ENCODE assay signal across 7 cellular contexts in genomic region chr11:65576232-65576866, GRCh38. TPM values are rescaled to one million over a fixed set of nuclear protein-coding genes. Genes with fewer than 3 reads are reported as not detected.
DNase-seq lines count a peak whose midpoint lies in the region; ATAC-seq and TF ChIP-seq lines count a peak whose summit lies in the region.

No MANE protein-coding gene starts in this region.

- H4K8ac ChIP-seq in IMR-90 (ENCODE audit: low read depth in 2 of 2, low read length in 2 of 2): peak overlapping the region; percentile 74 to 76; a peak in 3 of 4 replicates

- peak overlapping the region; percentile 70 for H3K14ac ChIP-seq in IMR-90 (replicated peaks; ENCODE audit: low read depth, low read length)

- H3K18ac ChIP-seq in IMR-90 (ENCODE audit: low read depth, low read length): peak overlapping the region; percentile 16; the same call in 1 of the 2 replicates

- peak overlapping the region; percentile 86 for H2AFZ ChIP-seq in IMR-90 (replicated peaks; ENCODE audit: low read length, poor library complexity)

- H3K23ac ChIP-seq in IMR-90 (ENCODE audit: low read depth, low read length): peak overlapping the region; percentile 81

- H3K9ac ChIP-seq in IMR-90 (ENCODE audit: low read depth, low read length): peak overlapping the region; percentile 38

- H3K4me3 ChIP-seq in IMR-90 (ENCODE audit: insufficient read depth, low read depth, low read length): peak overlapping the region; percentile 85
- peak overlapping the region; percentile 39 for H3K4me3 ChIP-seq in kidney epithelial cell (ENCODE audit: low read depth, low read length)
- H3K4me3 ChIP-seq in testis: peak overlapping the region; percentile 66 to 71

- peaks cover 13% of the 10 kb centered on the region for H3K36me3 Mint-ChIP-seq in activated naive CD8-positive, alpha-beta T cell treated with anti-CD3 and anti-CD28 coated beads, Interleukin-2, amount 10 ng/mL, durations not matched to agents 7 days and 5 days

- no peaks in the 10 kb centered on the region for H3K27me3 Mint-ChIP-seq in activated naive CD8-positive, alpha-beta T cell treated with anti-CD3 and anti-CD28 coated beads, Interleukin-2, amount 10 ng/mL, durations not matched to agents 7 days and 5 days

- H2BK120ac ChIP-seq in IMR-90 (ENCODE audit: low read depth, low read length): peak overlapping the region; percentile 52

- intact Hi-C loops in IMR-90 (cut with micrococcal nuclease): loop anchor here (2.0 kb wide), 1 partner anchor 14 kb away; no protein-coding TSS in a partner anchor
- intact Hi-C loops in testis (cut with DNase I; ENCODE audit: low total_unique reads): no loop called here

- H3K27ac ChIP-seq in IMR-90 (ENCODE audit: insufficient read depth, low read length): peak overlapping the region; percentile 72
- H3K27ac ChIP-seq in testis: peak overlapping the region; percentile 79 to 92

- peaks cover 24 to 63% of the 10 kb centered on the region in 2 experiments for H3K79me1 ChIP-seq in IMR-90 (ENCODE audit: low read depth in 1 of 2, low read length in 2 of 2)

- peak overlapping the region; percentile 83 for H4K91ac ChIP-seq in IMR-90 (ENCODE audit: insufficient read depth, low read depth, low read length)

- no peak for TF ChIP-seq RAD21 in IMR-90 (IDR thresholded peaks at IDR 0.05; ENCODE audit: low read length)

- WGBS in IMR-90 (ENCODE audit: extremely low coverage in 2 of 2, insufficient read length in 1 of 2), 2 experiments: 13% methylated on average over 13 of the region's 26 CpGs; no CpG with 5 or more reads in 1 of the 2 experiments
- 4 to 5% methylated on average over 10 to 26 of the region's 26 CpGs for WGBS in testis, 2 donors

- TF ChIP-seq CTCF in IMR-90 (conservative IDR thresholded peaks at IDR 0.05; ENCODE audit: low read depth, low read length) (no peak), kidney epithelial cell (IDR thresholded peaks at IDR 0.05; ENCODE audit: insufficient read depth, low read length, poor library complexity, severe bottlenecking) (no peak), testis (IDR thresholded peaks at IDR 0.05) (no peak)

- dilution Hi-C loops in IMR-90 (cut with HindIII; ENCODE audit: low sequenced_read_pairs, unreplicated experiment): no loop called here

- H3K4me3 Mint-ChIP-seq in activated naive CD8-positive, alpha-beta T cell treated with anti-CD3 and anti-CD28 coated beads, Interleukin-2, amount 10 ng/mL, durations not matched to agents 7 days and 5 days: peak overlapping the region; percentile 88

- BruUV-seq in IMR-90 (replicated peaks; lab: Mats Ljungman, UMichigan): no TSS peak

- ATAC-seq in IMR-90 (ENCODE audit: low read depth) (no peak), HG03571 (IDR thresholded peaks at IDR 0.05; ENCODE audit: unreplicated experiment) (no peak)
- ATAC-seq in activated naive CD8-positive, alpha-beta T cell treated with anti-CD3 and anti-CD28 coated beads, Interleukin-2, amount 10 ng/mL, durations not matched to agents 7 days and 5 days (ENCODE audit: low read depth): no peak

- H3K36me3 ChIP-seq in IMR-90 (ENCODE audit: control insufficient read depth, insufficient read depth, low read length) (peaks cover 21% of the 10 kb centered on the region; the same call in 1 of the 2 replicates), kidney epithelial cell (ENCODE audit: control insufficient read depth, insufficient read depth, low read length) (peaks cover 1% of the 10 kb centered on the region), testis (ENCODE audit: low read depth, missing control alignments) (no peaks in the 10 kb centered on the region)

- no peak overlapping the region for H2BK20ac ChIP-seq in IMR-90 (ENCODE audit: low read depth, low read length)

- H2BK5ac ChIP-seq in IMR-90 (ENCODE audit: low read depth, low read length, poor library complexity, severe bottlenecking): peak overlapping the region; percentile 69

- peak overlapping the region; percentile 78 for H3K27ac Mint-ChIP-seq in activated naive CD8-positive, alpha-beta T cell treated with anti-CD3 and anti-CD28 coated beads, Interleukin-2, amount 10 ng/mL, durations not matched to agents 7 days and 5 days

- peak overlapping the region; percentile 75 for H3K4ac ChIP-seq in IMR-90 (ENCODE audit: low read depth, low read length)

- no peaks in the 10 kb centered on the region for H3K9me3 Mint-ChIP-seq in activated naive CD8-positive, alpha-beta T cell treated with anti-CD3 and anti-CD28 coated beads, Interleukin-2, amount 10 ng/mL, durations not matched to agents 7 days and 5 days

- H3K4me1 ChIP-seq in IMR-90 (ENCODE audit: control insufficient read depth, insufficient read depth, low read length) (peaks cover 33% of the 10 kb centered on the region), testis (peaks cover 48% of the 10 kb centered on the region)

- H3K9me1 ChIP-seq in IMR-90 (ENCODE audit: insufficient read depth, low read length): peaks cover 8% of the 10 kb centered on the region

- DNase-seq in IMR-90 (no peak), kidney epithelial cell (ENCODE audit: low read depth) (no peak), testis (no peak), GM03348 (ENCODE audit: low spot score) (no peak), DMS53 (lab: John Stamatoyannopoulos, UW) (no peak)
- DNase-seq in activated naive CD8-positive, alpha-beta T cell treated with anti-CD3 and anti-CD28 coated beads, Interleukin-2, amount 10 ng/mL, durations not matched to agents 7 days and 5 days: no peak

- CTCF ChIA-PET in IMR-90 (lab: Yijun Ruan, JAX): no interaction called here

- POLR2A ChIA-PET in IMR-90 (lab: Charles Lee; ENCODE audit: unreplicated experiment): no interaction called here
- POLR2A ChIA-PET in activated naive CD8-positive, alpha-beta T cell treated with anti-CD3 and anti-CD28 coated beads, Interleukin-2, amount 10 ng/mL, durations not matched to agents 7 days and 5 days (lab: Charles Lee): interaction anchor here (0.8 to 4.9 kb wide), 12 partner anchors 7 to 69 kb away, joined by 3 to 107 read pairs (median 5); partner anchors contain the start of gene PCNX3

- H3K4me1 Mint-ChIP-seq in activated naive CD8-positive, alpha-beta T cell treated with anti-CD3 and anti-CD28 coated beads, Interleukin-2, amount 10 ng/mL, durations not matched to agents 7 days and 5 days: peaks cover 42% of the 10 kb centered on the region

- peak overlapping the region; percentile 69 for H3K4me2 ChIP-seq in IMR-90 (ENCODE audit: low read depth, low read length)

- peaks cover 31% of the 10 kb centered on the region for H4K20me1 ChIP-seq in IMR-90 (ENCODE audit: insufficient read depth, low read length)

- in situ Hi-C loops in IMR-90 (cut with MboI; ENCODE audit: low sequenced_read_pairs): no loop called here

- no peaks in the 10 kb centered on the region for H3K27me3 ChIP-seq in IMR-90 (ENCODE audit: control insufficient read depth, insufficient read depth, low read length)
- no peaks in the 10 kb centered on the region for H3K27me3 ChIP-seq in kidney epithelial cell (ENCODE audit: control insufficient read depth, insufficient read depth, low read length)
- H3K27me3 ChIP-seq in testis: no peaks in the 10 kb centered on the region

- H3K9me3 ChIP-seq in IMR-90 (ENCODE audit: control insufficient read depth, insufficient read depth, low read length): no peaks in the 10 kb centered on the region
- no peaks in the 10 kb centered on the region for H3K9me3 ChIP-seq in testis

- peak overlapping the region; percentile 98 for H2AK5ac ChIP-seq in IMR-90 (ENCODE audit: low read depth, low read length)

- peak overlapping the region; percentile 54 for H3K56ac ChIP-seq in IMR-90 (ENCODE audit: extremely low read depth, insufficient read depth, low read length)

- no peak overlapping the region; the same call in 1 of the 2 replicates for H4K5ac ChIP-seq in IMR-90 (ENCODE audit: low read depth, low read length)

- H2AK9ac ChIP-seq in IMR-90 (replicated peaks; ENCODE audit: low read depth, low read length, poor library complexity): peak overlapping the region; percentile 99

- TF ChIP-seq POLR2A in IMR-90 (IDR thresholded peaks at IDR 0.05; ENCODE audit: low read depth, low read length) (peak; percentile 23; the same call in 1 of the 2 replicates), testis (IDR thresholded peaks at IDR 0.05) (no peak)

- peak overlapping the region; percentile 86; the same call in 2 of the 3 replicates for H2BK15ac ChIP-seq in IMR-90 (ENCODE audit: low read depth, low read length)

RNA-seq across cellular contexts. Expression of gene EHBP1L1, which starts 0.5 kb away (rescaled TPM):
- total RNA-seq in IMR-90 (2012; rRNA removed): 10.0 and 13.3 TPM in 2 replicates
- polyA plus RNA-seq in IMR-90 (2012; rRNA removed): 27.4 and 29.0 TPM in 2 replicates
- polyA plus RNA-seq in IMR-90 (2012; cell fraction: cytosol; rRNA removed): 13.2 and 27.4 TPM in 2 replicates
- polyA plus RNA-seq in IMR-90 (2012; cell fraction: nucleus; rRNA removed; ENCODE audit: low replicate concordance): 82.3 and 155 TPM in 2 replicates
- total RNA-seq in activated naive CD8-positive, alpha-beta T cell treated with anti-CD3 and anti-CD28 coated beads, Interleukin-2, amount 10 ng/mL, durations not matched to agents 7 days and 5 days: 100 to 1,000 TPM; 118 to 120 TPM
- total RNA-seq in kidney epithelial cell: 19.5 and 20.9 TPM in 2 replicates
- 10 to 100 TPM; 51.0 to 66.8 TPM for total RNA-seq in testis
- polyA plus RNA-seq in testis (ENCODE audit: insufficient read depth, low read depth, low replicate concordance): 20.5 TPM

RNA-seq across cellular contexts. Expression of gene FAM89B, which starts 4.0 kb away (rescaled TPM):
- total RNA-seq in IMR-90 (2012; rRNA removed) (12.0 and 14.2 TPM in 2 replicates), kidney epithelial cell (63.9 and 68.5 TPM in 2 replicates), testis (10 to 100 TPM; 59.9 to 63.2 TPM)
- polyA plus RNA-seq in IMR-90 (2012; rRNA removed) (65.5 and 86.6 TPM in 2 replicates), testis (ENCODE audit: insufficient read depth, low read depth, low replicate concordance) (25.8 TPM)
- polyA plus RNA-seq in IMR-90 (2012; cell fraction: cytosol; rRNA removed): 20.7 and 84.1 TPM in 2 replicates
- 26.4 and 80.1 TPM in 2 replicates for polyA plus RNA-seq in IMR-90 (2012; cell fraction: nucleus; rRNA removed; ENCODE audit: low replicate concordance)
- 10 to 100 TPM; 40.9 to 44.1 TPM for total RNA-seq in activated naive CD8-positive, alpha-beta T cell treated with anti-CD3 and anti-CD28 coated beads, Interleukin-2, amount 10 ng/mL, durations not matched to agents 7 days and 5 days

RNA-seq across cellular contexts. Expression of gene ZNRD2, which starts 6.1 kb away (rescaled TPM):
- total RNA-seq in IMR-90 (2012; rRNA removed) (69.7 and 75.6 TPM in 2 replicates), kidney epithelial cell (67.3 and 91.6 TPM in 2 replicates), testis (10 to 100 TPM; 67.7 to 79.6 TPM)
- polyA plus RNA-seq in IMR-90 (2012; rRNA removed) (90.3 and 113 TPM in 2 replicates), testis (ENCODE audit: insufficient read depth, low read depth, low replicate concordance) (77.6 TPM)
- polyA plus RNA-seq in IMR-90 (2012; cell fraction: cytosol; rRNA removed): 68.6 and 112 TPM in 2 replicates
- 56.1 and 132 TPM in 2 replicates for polyA plus RNA-seq in IMR-90 (2012; cell fraction: nucleus; rRNA removed; ENCODE audit: low replicate concordance)
- 10 to 100 TPM; 27.2 to 30.0 TPM for total RNA-seq in activated naive CD8-positive, alpha-beta T cell treated with anti-CD3 and anti-CD28 coated beads, Interleukin-2, amount 10 ng/mL, durations not matched to agents 7 days and 5 days

RNA-seq across cellular contexts. Expression of gene LTBP3, which starts 18.2 kb away (rescaled TPM):
- 6.6 and 8.3 TPM in 2 replicates for total RNA-seq in IMR-90 (2012; rRNA removed)
- polyA plus RNA-seq in IMR-90 (2012; rRNA removed): 145 and 216 TPM in 2 replicates
- 229 and 255 TPM in 2 replicates for polyA plus RNA-seq in IMR-90 (2012; cell fraction: cytosol; rRNA removed)
- 685 and 1,572 TPM in 2 replicates for polyA plus RNA-seq in IMR-90 (2012; cell fraction: nucleus; rRNA removed; ENCODE audit: low replicate concordance)
- total RNA-seq in activated naive CD8-positive, alpha-beta T cell treated with anti-CD3 and anti-CD28 coated beads, Interleukin-2, amount 10 ng/mL, durations not matched to agents 7 days and 5 days: 100 to 1,000 TPM; 116 to 119 TPM
- total RNA-seq in kidney epithelial cell: 116 and 122 TPM in 2 replicates
- 100 to 1,000 TPM; 112 to 126 TPM for total RNA-seq in testis
- 58.1 TPM for polyA plus RNA-seq in testis (ENCODE audit: insufficient read depth, low read depth, low replicate concordance)

RNA-seq across cellular contexts. Expression of gene KCNK7, which starts 19.3 kb away (rescaled TPM):
- total RNA-seq in IMR-90 (2012; rRNA removed) (not detected in 2 replicates), kidney epithelial cell (not detected in 2 replicates), testis (1 to 10 TPM in 1 of 2 donors, under 1 TPM in 1; 0.99 to 2.5 TPM)
- polyA plus RNA-seq in IMR-90 (2012; rRNA removed) (0.09 and 0.34 TPM in 2 replicates), testis (ENCODE audit: insufficient read depth, low read depth, low replicate concordance) (0.26 TPM)
- 0.08 and 0.13 TPM in 2 replicates for polyA plus RNA-seq in IMR-90 (2012; cell fraction: cytosol; rRNA removed)
- polyA plus RNA-seq in IMR-90 (2012; cell fraction: nucleus; rRNA removed; ENCODE audit: low replicate concordance): 0.89 and 3.2 TPM in 2 replicates
- total RNA-seq in activated naive CD8-positive, alpha-beta T cell treated with anti-CD3 and anti-CD28 coated beads, Interleukin-2, amount 10 ng/mL, durations not matched to agents 7 days and 5 days: 1 to 10 TPM in 1 of 2 experiments, under 1 TPM in 1; 0.96 to 1.0 TPM
